ENCODE assay signal across 19 cellular contexts in the genomic region with DNA sequence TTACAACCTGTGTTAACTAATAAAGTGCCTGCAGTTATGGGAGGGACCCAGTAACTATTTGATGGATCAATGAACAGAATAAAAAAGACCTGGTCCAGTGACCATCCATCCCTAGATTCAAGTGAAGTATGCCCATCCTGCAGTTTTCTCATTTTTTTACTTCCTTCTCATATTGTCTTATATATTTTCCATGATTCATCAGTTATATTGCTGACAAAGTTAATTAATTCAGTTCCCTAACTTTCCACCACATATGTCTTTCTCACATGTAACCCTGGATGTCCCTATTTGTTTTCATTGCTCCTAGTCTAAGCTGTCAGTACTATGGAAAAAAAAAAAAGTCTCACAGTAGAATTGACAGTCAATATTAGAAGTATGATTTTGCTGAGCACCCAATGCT.
DNase-seq lines count a peak whose midpoint lies in the region; ATAC-seq, FAIRE-seq and TF ChIP-seq lines count a peak whose summit lies in the region.
"Had no signal": no experiment of that assay in that cellular context is flagged by ENCODE, and none has a peak within 500 bp of the region (broad histone marks: within the 10 kb centered on the region; RNA-seq: fewer than 3 reads in every experiment).

No MANE protein-coding gene starts in this region.

- H4K91ac ChIP-seq in IMR-90 (ENCODE audit: insufficient read depth, low read depth, low read length): no peak overlapping the region

- H2AK9ac ChIP-seq in IMR-90 (replicated peaks; ENCODE audit: low read depth, low read length, poor library complexity): no peak overlapping the region

- H2BK120ac ChIP-seq in IMR-90 (ENCODE audit: low read depth, low read length): no peak overlapping the region

- H2AFZ ChIP-seq in HepG2 (ENCODE audit: low read length) (no peak overlapping the region), IMR-90 (replicated peaks; ENCODE audit: low read length, poor library complexity) (no peak overlapping the region)

- BruUV-seq in HepG2 (replicated peaks; lab: Mats Ljungman, UMichigan) (no TSS peak), IMR-90 (replicated peaks; lab: Mats Ljungman, UMichigan) (no TSS peak)

- POLR2A ChIA-PET in HepG2 (lab: Yijun Ruan, JAX) (no interaction called here), IMR-90 (lab: Charles Lee; ENCODE audit: unreplicated experiment) (no interaction called here)

- H3K4me2 ChIP-seq in HepG2 (ENCODE audit: low read depth, low read length) (no peak overlapping the region), IMR-90 (ENCODE audit: low read depth, low read length) (no peak overlapping the region)

- no peak for FAIRE-seq in HepG2 (lab: Jason Lieb, UNC)
- FAIRE-seq: A204.1, D721Med, G401.6, GM12891 had no signal

- H3K9me1 ChIP-seq in IMR-90 (ENCODE audit: insufficient read depth, low read length): no peaks in the 10 kb centered on the region

- no peak overlapping the region for H3K18ac ChIP-seq in IMR-90 (ENCODE audit: low read depth, low read length)

- H3K23ac ChIP-seq in IMR-90 (ENCODE audit: low read depth, low read length): no peak overlapping the region

- intact Hi-C loops in HepG2 (cut with micrococcal nuclease; ENCODE audit: unreplicated experiment): no loop called here
- intact Hi-C loops in right lobe of liver (cut with DNase I): no loop called here
- intact Hi-C loops in IMR-90 (cut with micrococcal nuclease): no loop called here

- ATAC-seq in HepG2 (no peak), right lobe of liver (no peak), IMR-90 (ENCODE audit: low read depth) (no peak), GM18907 (IDR thresholded peaks at IDR 0.05; ENCODE audit: unreplicated experiment) (no peak)
- ATAC-seq: CD8-positive, alpha-beta T cell had no signal

- no peaks in the 10 kb centered on the region for H3K79me1 ChIP-seq in IMR-90 (ENCODE audit: low read depth in 1 of 2, low read length in 2 of 2)

- no peak overlapping the region for H4K5ac ChIP-seq in IMR-90 (ENCODE audit: low read depth, low read length)

- H3K4me3 ChIP-seq in HepG2 (replicated peaks in 1 of 3; ENCODE audit: insufficient read depth in 1 of 3, low read depth in 2 of 3, low read length in 3 of 3) (no peak overlapping the region), right lobe of liver (no peak overlapping the region), IMR-90 (ENCODE audit: insufficient read depth, low read depth, low read length) (no peak overlapping the region)
- H3K4me3 ChIP-seq: BLaER1 treated with 17β-estradiol and CSF1 and Interleukin-3, amounts not matched to agents 10 nM and 100 nM had no signal

- no peak for TF ChIP-seq CTCF in HepG2 (CRISPR knock-in tag; IDR thresholded peaks at IDR 0.05)
- TF ChIP-seq CTCF in right lobe of liver (IDR thresholded peaks at IDR 0.05): no peak
- no peak for TF ChIP-seq CTCF in IMR-90 (conservative IDR thresholded peaks at IDR 0.05; ENCODE audit: low read depth, low read length)

- in situ Hi-C loops in HepG2 (cut with HindIII; ENCODE audit: extremely low pct_ligation_motif_present, low pct_unique_long_range_greater_than_20kb) (no loop called here), IMR-90 (cut with MboI; ENCODE audit: low sequenced_read_pairs) (loop anchor here (10.0 kb wide), 1 partner anchor 134 kb away; the partner anchor contains the start of gene FOXD3)

- H2BK15ac ChIP-seq in IMR-90 (ENCODE audit: low read depth, low read length): no peak overlapping the region

- no peak overlapping the region for H2AK5ac ChIP-seq in IMR-90 (ENCODE audit: low read depth, low read length)

- H3K4me1 ChIP-seq in HepG2 (ENCODE audit: insufficient read depth, low read length) (no peaks in the 10 kb centered on the region), right lobe of liver (no peaks in the 10 kb centered on the region), IMR-90 (ENCODE audit: control insufficient read depth, insufficient read depth, low read length) (no peaks in the 10 kb centered on the region)
- H3K4me1 ChIP-seq: Caco-2 had no signal

- H2BK20ac ChIP-seq in IMR-90 (ENCODE audit: low read depth, low read length): no peak overlapping the region

- H4K20me1 ChIP-seq in HepG2 (ENCODE audit: insufficient read depth, low read length) (no peaks in the 10 kb centered on the region), IMR-90 (ENCODE audit: insufficient read depth, low read length) (no peaks in the 10 kb centered on the region)
- H4K20me1 ChIP-seq: BLaER1 treated with 17β-estradiol and CSF1 and Interleukin-3, amounts not matched to agents 10 nM and 100 nM had no signal

- no peaks in the 10 kb centered on the region for H3K79me2 ChIP-seq in HepG2 (ENCODE audit: insufficient read depth, low read length)

- no peak for TF ChIP-seq EP300 in HepG2 (IDR thresholded peaks at IDR 0.05; ENCODE audit: low read depth in 2 of 2, low read length in 2 of 2)
- TF ChIP-seq EP300 in HepG2 (CRISPR knock-in tag; IDR thresholded peaks at IDR 0.05; ENCODE audit: borderline replicate concordance): no peak

- CTCF ChIA-PET in HepG2 (lab: Yijun Ruan, JAX; ENCODE audit: low intra/inter-chr PET ratio, low total read pairs) (no interaction called here), IMR-90 (lab: Yijun Ruan, JAX) (no interaction called here)

- no peaks in the 10 kb centered on the region for H3K27me3 ChIP-seq in HepG2 (ENCODE audit: control insufficient read depth in 1 of 2, insufficient read depth in 2 of 2, low read length in 2 of 2)
- no peaks in the 10 kb centered on the region for H3K27me3 ChIP-seq in right lobe of liver
- H3K27me3 ChIP-seq in IMR-90 (ENCODE audit: control insufficient read depth, insufficient read depth, low read length): no peaks in the 10 kb centered on the region
- H3K27me3 ChIP-seq: BLaER1 treated with 17β-estradiol and CSF1 and Interleukin-3, amounts not matched to agents 10 nM and 100 nM had no signal

- no peak overlapping the region for H3K4ac ChIP-seq in IMR-90 (ENCODE audit: low read depth, low read length)

- dilution Hi-C loops in IMR-90 (cut with HindIII; ENCODE audit: low sequenced_read_pairs, unreplicated experiment): no loop called here

- H3K14ac ChIP-seq in IMR-90 (replicated peaks; ENCODE audit: low read depth, low read length): no peak overlapping the region

- no peak overlapping the region for H3K9ac ChIP-seq in HepG2 (ENCODE audit: insufficient read depth, low read depth, low read length)
- H3K9ac ChIP-seq in IMR-90 (ENCODE audit: low read depth, low read length): no peak overlapping the region
- H3K9ac ChIP-seq: BLaER1 treated with 17β-estradiol and CSF1 and Interleukin-3, amounts not matched to agents 10 nM and 100 nM had no signal

- no peak overlapping the region for H4K8ac ChIP-seq in IMR-90 (ENCODE audit: low read depth in 2 of 2, low read length in 2 of 2)

- H3K27ac ChIP-seq in HepG2 (ENCODE audit: extremely low read length, insufficient read depth, low read length) (no peak overlapping the region), right lobe of liver (no peak overlapping the region), IMR-90 (ENCODE audit: insufficient read depth, low read length) (no peak overlapping the region)
- H3K27ac ChIP-seq: BLaER1 treated with 17β-estradiol and CSF1 and Interleukin-3, amounts not matched to agents 10 nM and 100 nM; C4-2B had no signal

- no peak overlapping the region for H2BK5ac ChIP-seq in IMR-90 (ENCODE audit: low read depth, low read length, poor library complexity, severe bottlenecking)

- H3K9me3 ChIP-seq in HepG2 (ENCODE audit: low read length) (peaks cover 13% of the 10 kb centered on the region), right lobe of liver (no peaks in the 10 kb centered on the region), IMR-90 (ENCODE audit: control insufficient read depth, insufficient read depth, low read length) (0 out of 2 replicates have a peak, but pooled peaks cover 2% of the 10 kb centered on the region)

- TF ChIP-seq POLR2A in HepG2 (IDR thresholded peaks at IDR 0.05; ENCODE audit: insufficient read depth in 1 of 2, low read depth in 2 of 2, low read length in 2 of 2) (no peak), right lobe of liver (IDR thresholded peaks at IDR 0.05) (no peak), IMR-90 (IDR thresholded peaks at IDR 0.05; ENCODE audit: low read depth, low read length) (no peak)

- DNase-seq in HepG2 (ENCODE audit: low spot score): no peak
- DNase-seq in right lobe of liver: no peak
- DNase-seq in IMR-90: no peak
- no peak for DNase-seq in GOT3 (lab: John Stamatoyannopoulos, UW)
- DNase-seq: 8988T; AML-193; Caco-2; Calu3; CD4-positive, alpha-beta T cell; CD8-positive, alpha-beta T cell; DMS79 treated with DMSO at 0.1 percent for 48 hours; GF-D8 had no signal

- no peak for TF ChIP-seq RAD21 in HepG2 (CRISPR knock-in tag; IDR thresholded peaks at IDR 0.05)
- TF ChIP-seq RAD21 in IMR-90 (IDR thresholded peaks at IDR 0.05; ENCODE audit: low read length): no peak

- H3K56ac ChIP-seq in IMR-90 (ENCODE audit: extremely low read depth, insufficient read depth, low read length): no peak overlapping the region

- H3K36me3 ChIP-seq in HepG2 (replicated peaks in 1 of 2; ENCODE audit: control insufficient read depth in 1 of 2, insufficient read depth in 2 of 2, low read length in 2 of 2) (no peaks in the 10 kb centered on the region), right lobe of liver (no peaks in the 10 kb centered on the region), IMR-90 (ENCODE audit: control insufficient read depth, insufficient read depth, low read length) (no peaks in the 10 kb centered on the region)

TF ChIP-seq in HepG2, 621 proteins besides CTCF, POLR2A, EP300 and RAD21 (continues in another document):
- TF ChIP-seq, protein P1, sequence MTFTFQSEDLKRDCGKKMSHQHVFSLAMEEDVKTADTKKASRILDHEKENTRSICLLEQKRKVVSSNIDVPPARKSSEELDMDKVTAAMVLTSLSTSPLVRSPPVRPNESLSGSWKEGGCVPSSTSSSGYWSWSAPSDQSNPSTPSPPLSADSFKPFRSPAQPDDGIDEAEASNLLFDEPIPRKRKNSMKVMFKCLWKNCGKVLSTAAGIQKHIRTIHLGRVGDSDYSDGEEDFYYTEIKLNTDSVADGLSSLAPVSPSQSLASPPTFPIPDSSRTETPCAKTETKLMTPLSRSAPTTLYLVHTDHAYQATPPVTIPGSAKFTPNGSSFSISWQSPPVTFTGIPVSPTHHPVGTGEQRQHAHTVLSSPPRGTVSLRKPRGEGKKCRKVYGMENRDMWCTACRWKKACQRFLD (CRISPR knock-in tag; IDR thresholded peaks at IDR 0.05; ENCODE audit: borderline replicate concordance): no peak
- TF ChIP-seq ZNF24 (IDR thresholded peaks at IDR 0.05): no peak

TF ChIP-seq in IMR-90, 13 proteins besides CTCF, POLR2A, EP300 and RAD21:
- no peak for TF ChIP-seq CEBPB (IDR thresholded peaks at IDR 0.05; ENCODE audit: low read depth, low read length)
- 0 out of 2 replicates have a peak, but pooled peaks have one; percentile 6 for TF ChIP-seq MAFK (IDR thresholded peaks at IDR 0.05; ENCODE audit: low read depth, low read length)
